ENCODE assay signal across 8 cellular contexts in the genomic region with DNA sequence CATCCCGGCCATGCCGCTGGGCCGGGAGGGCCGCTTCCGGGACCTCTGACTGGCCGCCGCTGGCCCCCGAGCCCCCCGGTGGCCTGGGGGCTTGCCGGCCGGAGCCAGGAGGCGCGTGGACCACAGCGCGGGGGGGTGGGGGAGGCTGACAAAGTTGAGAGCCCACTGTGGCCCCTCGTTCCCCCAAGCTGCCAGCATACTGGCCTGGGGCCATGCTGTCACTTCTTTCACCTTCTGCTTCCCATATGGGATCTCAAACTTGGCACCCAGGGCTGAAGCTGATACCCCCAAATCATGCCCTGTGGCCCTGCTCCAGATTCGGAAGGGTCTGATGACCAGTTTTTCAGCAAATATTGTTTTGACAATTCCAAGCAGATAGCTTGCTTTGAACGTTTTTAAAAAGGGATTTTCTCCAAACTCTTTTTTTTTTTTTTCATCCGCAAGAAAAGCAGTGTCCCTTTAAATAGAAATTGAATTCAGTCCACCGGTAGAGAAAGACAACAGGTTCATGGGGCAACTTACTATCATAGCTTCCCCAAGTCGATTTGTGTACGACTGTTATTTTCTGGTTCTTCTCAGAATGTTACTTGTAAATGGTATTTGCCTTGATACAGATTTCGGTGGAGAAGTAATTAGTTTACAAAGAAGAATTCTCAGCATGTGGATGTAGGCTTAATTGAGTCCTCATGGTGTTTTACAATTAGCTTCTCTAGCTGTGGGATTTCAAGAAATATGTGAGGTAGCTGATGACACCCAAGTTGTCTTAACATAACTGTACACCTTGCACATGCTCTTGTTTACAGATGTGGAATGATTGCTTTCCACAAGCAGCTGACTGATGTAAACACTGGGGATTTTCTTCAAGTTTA. TPM values are rescaled to one million over a fixed set of nuclear protein-coding genes. Genes with fewer than 3 reads are reported as not detected.
A peak's percentile ranks its signal among the peaks of the same experiment; 100 is the strongest.
DNase-seq lines count a peak whose midpoint lies in the region; ATAC-seq, FAIRE-seq and TF ChIP-seq lines count a peak whose summit lies in the region.

No MANE protein-coding gene starts in this region.

- intact Hi-C loops in lower leg skin (cut with DNase I; ENCODE audit: low total_unique reads): no loop called here

- FAIRE-seq in bronchial epithelial cell (lab: Jason Lieb, UNC): no peak

- H3K4me3 Mint-ChIP-seq in CD4-positive, CD25-positive, alpha-beta regulatory T cell: peak overlapping the region; percentile 90 to 97 (median 94)

- H4K20me1 ChIP-seq in Karpas-422 (ENCODE audit: insufficient read depth, low read depth, low read length): no peaks in the 10 kb centered on the region; the same call in 1 of the 2 replicates

- peak overlapping the region; percentile 99 for H3K4me2 ChIP-seq in Karpas-422 (ENCODE audit: low read depth, low read length, poor library complexity, severe bottlenecking)

- ATAC-seq in CD4-positive, CD25-positive, alpha-beta regulatory T cell (ENCODE audit: low read depth in 2 of 2): no peak
- ATAC-seq in HG02840 (IDR thresholded peaks at IDR 0.05; ENCODE audit: low FRiP score, unreplicated experiment) (no peak), GM21717 (IDR thresholded peaks at IDR 0.05; ENCODE audit: unreplicated experiment) (no peak)

- no peaks in the 10 kb centered on the region for H3K9me2 ChIP-seq in Karpas-422 (replicated peaks; ENCODE audit: insufficient read depth, low read length)

- H3K4me1 ChIP-seq in CD4-positive, CD25-positive, alpha-beta regulatory T cell (ENCODE audit: control insufficient read depth, insufficient read depth, low read length, poor library complexity, severe bottlenecking): peaks cover 42% of the 10 kb centered on the region
- H3K4me1 ChIP-seq in Karpas-422 (ENCODE audit: low read length) (peaks cover 64% of the 10 kb centered on the region), thymus (ENCODE audit: control insufficient read depth, insufficient read depth, low read length) (no peaks in the 10 kb centered on the region)

- H3K79me2 ChIP-seq in Karpas-422 (ENCODE audit: low read length): peaks cover 47% of the 10 kb centered on the region

- H3K4me3 ChIP-seq in CD4-positive, CD25-positive, alpha-beta regulatory T cell (ENCODE audit: low read depth, low read length): peak overlapping the region; percentile 88
- H3K4me3 ChIP-seq in Karpas-422 (ENCODE audit: low read length) (peak overlapping the region; percentile 71), bronchial epithelial cell (ENCODE audit: low read depth, low read length) (peak overlapping the region; percentile 67), lower leg skin (ENCODE audit: low read depth, poor library complexity, severe bottlenecking) (peak overlapping the region; percentile 92), thymus (ENCODE audit: low read length) (peak overlapping the region; percentile 88)

- peak overlapping the region; percentile 89 for H3K9ac ChIP-seq in Karpas-422 (ENCODE audit: low read length)

- H3K4me1 Mint-ChIP-seq in CD4-positive, CD25-positive, alpha-beta regulatory T cell: peaks cover 44 to 64% (median 55%) of the 10 kb centered on the region in 4 donors

- no peaks in the 10 kb centered on the region for H3K27me3 ChIP-seq in CD4-positive, CD25-positive, alpha-beta regulatory T cell (ENCODE audit: control insufficient read depth, insufficient read depth, low read length)
- H3K27me3 ChIP-seq in Karpas-422 (ENCODE audit: low read length): no peaks in the 10 kb centered on the region
- no peaks in the 10 kb centered on the region for H3K27me3 ChIP-seq in bronchial epithelial cell (ENCODE audit: control insufficient read depth, insufficient read depth, low read length)
- H3K27me3 ChIP-seq in thymus (ENCODE audit: control insufficient read depth, insufficient read depth): no peaks in the 10 kb centered on the region

- no peak overlapping the region for H2AFZ ChIP-seq in Karpas-422 (ENCODE audit: low read length)

- TF ChIP-seq CTCF in bronchial epithelial cell (IDR thresholded peaks at IDR 0.05; ENCODE audit: insufficient read depth, low read length, severe bottlenecking) (no peak), lower leg skin (IDR thresholded peaks at IDR 0.05) (no peak)

- DNase-seq in CD4-positive, CD25-positive, alpha-beta regulatory T cell: peak in 2 of 3 donors; percentile 6 to 17
- DNase-seq in Karpas-422 (peak; percentile 59), bronchial epithelial cell (ENCODE audit: low read depth) (no peak), lower leg skin (ENCODE audit: low spot score in 2 of 2) (no peak), LoVo (ENCODE audit: low spot score) (no peak)

- H3K36me3 ChIP-seq in CD4-positive, CD25-positive, alpha-beta regulatory T cell (ENCODE audit: control insufficient read depth, insufficient read depth, low read length): no peaks in the 10 kb centered on the region
- H3K36me3 ChIP-seq in Karpas-422 (ENCODE audit: insufficient read depth, low read length): peaks cover 11% of the 10 kb centered on the region
- no peaks in the 10 kb centered on the region for H3K36me3 ChIP-seq in bronchial epithelial cell (ENCODE audit: control insufficient read depth, insufficient read depth, low read length)
- H3K36me3 ChIP-seq in thymus (ENCODE audit: control insufficient read depth, insufficient read depth): no peaks in the 10 kb centered on the region

- no peaks in the 10 kb centered on the region for H3K36me3 Mint-ChIP-seq in CD4-positive, CD25-positive, alpha-beta regulatory T cell

- no peaks in the 10 kb centered on the region for H3K9me3 Mint-ChIP-seq in CD4-positive, CD25-positive, alpha-beta regulatory T cell

- WGBS in lower leg skin, 2 donors: 1 to 3% methylated on average over 7 to 8 of the region's 23 CpGs
- 3% methylated on average over 23 of the region's 23 CpGs for WGBS in thymus

- no peak for TF ChIP-seq POLR2A in lower leg skin (IDR thresholded peaks at IDR 0.05)

- no peaks in the 10 kb centered on the region for H3K9me3 ChIP-seq in CD4-positive, CD25-positive, alpha-beta regulatory T cell (ENCODE audit: control insufficient read depth in 2 of 2, low read length in 2 of 2)
- H3K9me3 ChIP-seq in Karpas-422 (ENCODE audit: low read length) (no peaks in the 10 kb centered on the region), thymus (ENCODE audit: control insufficient read depth) (no peaks in the 10 kb centered on the region)

- peak overlapping the region; percentile 64 for H3K27ac ChIP-seq in CD4-positive, CD25-positive, alpha-beta regulatory T cell (ENCODE audit: insufficient read depth, low read length, poor library complexity, severe bottlenecking)
- H3K27ac ChIP-seq in Karpas-422 (ENCODE audit: low read length) (peak overlapping the region; percentile 96), thymus (ENCODE audit: low read depth) (peak overlapping the region; percentile 88)

- H3K27ac Mint-ChIP-seq in CD4-positive, CD25-positive, alpha-beta regulatory T cell: peak overlapping the region; percentile 79 to 93 (median 92)

- H3K27me3 Mint-ChIP-seq in CD4-positive, CD25-positive, alpha-beta regulatory T cell: peaks cover 11% of the 10 kb centered on the region

RNA-seq across cellular contexts. Expression of a gene that starts 1.0 kb away (rescaled TPM):
- 20.3 TPM for total RNA-seq in CD4-positive, CD25-positive, alpha-beta regulatory T cell
- 1 to 10 TPM; 5.0 to 6.4 (median 5.6) TPM for polyA plus RNA-seq in CD4-positive, CD25-positive, alpha-beta regulatory T cell
- total RNA-seq in Karpas-422 (2014; rRNA removed; shearing (Covaris generic); ENCODE audit: low replicate concordance): 29.7 and 31.4 TPM in 2 replicates
- total RNA-seq in bronchial epithelial cell (11.9 and 17.4 TPM in 2 replicates), lower leg skin (10 to 100 TPM; 14.2 to 20.4 (median 16.4) TPM)
- polyA plus RNA-seq in thymus: 17.3 TPM

RNA-seq across cellular contexts. Expression of a gene that starts 11.1 kb away (rescaled TPM):
- not detected for total RNA-seq in CD4-positive, CD25-positive, alpha-beta regulatory T cell
- polyA plus RNA-seq in CD4-positive, CD25-positive, alpha-beta regulatory T cell: under 1 TPM; 0.16 to 0.45 (median 0.31) TPM
- total RNA-seq in Karpas-422 (2014; rRNA removed; shearing (Covaris generic); ENCODE audit: low replicate concordance): 3.1 TPM in 2 replicates
- total RNA-seq in bronchial epithelial cell: 2.0 and 3.7 TPM in 2 replicates
- total RNA-seq in lower leg skin: 1 to 10 TPM in 1 of 4 donors, under 1 TPM in 2, not detected in 1; 0.16 to 1.4 (median 0.61) TPM
- 0.59 TPM for polyA plus RNA-seq in thymus

Comparison
In these comparisons a context has a peak if more than half of its experiments do, and no peak if none do; other contexts are left out.
1. DNase-seq: peak in CD4-positive, CD25-positive, alpha-beta regulatory T cell (2 of 3) and Karpas-422 (single experiment); none in bronchial epithelial cell (single experiment), lower leg skin (0 of 2) and LoVo (single experiment).
2. Peak in every context shown above with its lines, with median percentiles within 50 percentile points of each other: H3K27ac ChIP-seq and H3K4me3 ChIP-seq.